ENCODE assay signal across 29 cellular contexts in genomic region chr5:143152445-143152844, GRCh38.
"Had no signal": no experiment of that assay in that cellular context is flagged by ENCODE, and none has a peak within 500 bp of the region (broad histone marks: within the 10 kb centered on the region; RNA-seq: fewer than 3 reads in every experiment).

No MANE protein-coding gene starts in this region.

- H3K9me3 ChIP-seq: colonic mucosa, left lung, lower lobe of right lung, ovary, sigmoid colon, stomach, suprapubic skin had no signal

- H3K9me3 Mint-ChIP-seq: activated B cell treated with CpG ODN at 0.5 μM for 24 hours; activated naive CD4-positive, alpha-beta T cell treated with anti-CD3 and anti-CD28 coated beads, Interleukin-2, amount 50 U/mL, for 72 hours; central memory CD8-positive, alpha-beta T cell; effector memory CD8-positive, alpha-beta T cell; naive thymus-derived CD8-positive, alpha-beta T cell; stimulated activated naive B cell treated with anti-CD40 and anti-IgM and Interleukin-4, amounts not matched to agents 10 μg/mL and 1 μg/mL and 100 μg/mL, for 72 hours; T-helper 2 cell treated with Interferon-gamma antibody and Interleukin-4, amounts not matched to agents 5 μg/mL and 100 μg/mL, for 36 hours had no signal

- H3K27ac ChIP-seq: left lung, suprapubic skin had no signal

- H3K4me1 ChIP-seq: colonic mucosa had no signal

- H3K27me3 ChIP-seq: colonic mucosa, left lung, ovary, sigmoid colon, stomach, suprapubic skin had no signal

- H3K36me3 ChIP-seq: colonic mucosa, ovary, sigmoid colon, suprapubic skin had no signal

- H3K27ac Mint-ChIP-seq: activated B cell treated with CpG ODN at 0.5 μM for 24 hours; activated CD8-positive, alpha-beta T cell treated with anti-CD3 and anti-CD28 coated beads, Interleukin-2, amount 10 ng/mL, durations not matched to agents 7 days and 5 days; activated naive CD4-positive, alpha-beta T cell treated with anti-CD3 and anti-CD28 coated beads, Interleukin-2, amount 50 U/mL, for 72 hours; activated T-cell treated with anti-CD3 and anti-CD28 coated beads, Interleukin-2, amount 50 U/mL, for 72 hours; progenitor cell of endocrine pancreas; stimulated activated naive B cell treated with anti-CD40 and anti-IgM and Interleukin-4, amounts not matched to agents 10 μg/mL and 1 μg/mL and 100 μg/mL, for 72 hours; T-helper 2 cell treated with Interferon-gamma antibody and Interleukin-4, amounts not matched to agents 5 μg/mL and 100 μg/mL, for 36 hours had no signal

- H3K4me1 Mint-ChIP-seq: neural crest cell had no signal

- H3K4me3 ChIP-seq: colonic mucosa, left lung, lower lobe of right lung, ovary, sigmoid colon, stomach, suprapubic skin had no signal

- DNase-seq: activated B cell treated with CpG ODN at 0.5 μM for 24 hours; activated CD8-positive, alpha-beta T cell treated with anti-CD3 and anti-CD28 coated beads, Interleukin-2, amount 10 ng/mL, durations not matched to agents 7 days and 5 days; activated naive CD4-positive, alpha-beta T cell; activated T-cell treated with anti-CD3 and anti-CD28 coated beads for 4 hours; activated T-cell treated with anti-CD3 and anti-CD28 coated beads, Interleukin-2, amount 50 U/mL, for 72 hours; colonic mucosa; effector memory CD8-positive, alpha-beta T cell; erythroblast; foreskin fibroblast; kidney glomerular epithelial cell; left lung; lower lobe of right lung; mesenchymal stem cell; naive thymus-derived CD8-positive, alpha-beta T cell; ovary; retina; sigmoid colon; small intestine; stimulated activated CD4-positive, alpha-beta T cell treated with anti-CD3 and anti-CD28 coated beads, Interleukin-1b, Interleukin-23, amount 100 ng/mL, for 48 hours; stimulated activated naive B cell treated with anti-CD40 and anti-IgM and Interleukin-4, amounts not matched to agents 10 μg/mL and 1 μg/mL and 100 μg/mL, for 72 hours; stomach; T-helper 1 cell; trophoblast cell had no signal

- H3K4me3 Mint-ChIP-seq: activated B cell treated with CpG ODN at 0.5 μM for 24 hours; activated CD8-positive, alpha-beta T cell treated with anti-CD3 and anti-CD28 coated beads, Interleukin-2, amount 10 ng/mL, durations not matched to agents 7 days and 5 days; activated T-cell treated with anti-CD3 and anti-CD28 coated beads, Interleukin-2, amount 50 U/mL, for 72 hours; central memory CD8-positive, alpha-beta T cell; effector memory CD8-positive, alpha-beta T cell; naive thymus-derived CD8-positive, alpha-beta T cell; neural crest cell; stimulated activated naive B cell treated with anti-CD40 and anti-IgM and Interleukin-4, amounts not matched to agents 10 μg/mL and 1 μg/mL and 100 μg/mL, for 72 hours; T-helper 2 cell treated with Interferon-gamma antibody and Interleukin-4, amounts not matched to agents 5 μg/mL and 100 μg/mL, for 36 hours had no signal

- ATAC-seq: activated CD8-positive, alpha-beta T cell treated with anti-CD3 and anti-CD28 coated beads, Interleukin-2, amount 10 ng/mL, durations not matched to agents 7 days and 5 days; activated naive CD4-positive, alpha-beta T cell treated with anti-CD3 and anti-CD28 coated beads, Interleukin-2, amount 50 U/mL, for 72 hours; activated T-cell treated with anti-CD3 and anti-CD28 coated beads, Interleukin-2, amount 50 U/mL, for 72 hours; effector memory CD8-positive, alpha-beta T cell; left lung; naive thymus-derived CD8-positive, alpha-beta T cell had no signal

- H3K27me3 Mint-ChIP-seq: activated B cell treated with CpG ODN at 0.5 μM for 24 hours; central memory CD8-positive, alpha-beta T cell; effector memory CD8-positive, alpha-beta T cell; naive thymus-derived CD8-positive, alpha-beta T cell; progenitor cell of endocrine pancreas; stimulated activated naive B cell treated with anti-CD40 and anti-IgM and Interleukin-4, amounts not matched to agents 10 μg/mL and 1 μg/mL and 100 μg/mL, for 72 hours had no signal
